Comparison of ENCODE assay signal across 31 cellular contexts in genomic region chr19:51632126-51632525, GRCh38. TPM values are rescaled to one million over a fixed set of nuclear protein-coding genes. Genes with fewer than 3 reads are reported as not detected.
DNase-seq lines count a peak whose midpoint lies in the region; FAIRE-seq and TF ChIP-seq lines count a peak whose summit lies in the region.
"Had no signal": no experiment of that assay in that cellular context is flagged by ENCODE, and none has a peak within 500 bp of the region (broad histone marks: within the 10 kb centered on the region; RNA-seq: fewer than 3 reads in every experiment).

No MANE protein-coding gene starts in this region.

- H2AFZ ChIP-seq in trophoblast cell (ENCODE audit: insufficient read depth, low read length, poor library complexity): no peak overlapping the region

- H3K14ac ChIP-seq in trophoblast cell (ENCODE audit: low read length): no peak overlapping the region

- no peak overlapping the region for H3K4me2 ChIP-seq in trophoblast cell (ENCODE audit: low read length)
- H3K4me2 ChIP-seq: BLaER1 had no signal

- no peak overlapping the region for H4K12ac ChIP-seq in trophoblast cell (ENCODE audit: low read depth, low read length)

- H3K36me3 ChIP-seq in neutrophil (peaks cover 18% of the 10 kb centered on the region), trophoblast cell (ENCODE audit: control insufficient read depth in 1 of 2, insufficient read depth in 2 of 2, low read length in 2 of 2) (no peaks in the 10 kb centered on the region), testis (ENCODE audit: low read depth, missing control alignments) (no peaks in the 10 kb centered on the region)
- H3K36me3 ChIP-seq: BE2C, BLaER1 had no signal

- H2AK5ac ChIP-seq in trophoblast cell (ENCODE audit: low read length): no peak overlapping the region

- WGBS in trophoblast cell (ENCODE audit: extremely low coverage, insufficient coverage, insufficient read length): no CpG with 5 or more reads among the region's 5 CpGs
- 79 to 82% methylated on average over 5 of the region's 5 CpGs for WGBS in testis, 2 donors

- H3K9me3 ChIP-seq in neutrophil (no peaks in the 10 kb centered on the region), trophoblast cell (ENCODE audit: insufficient read depth, low read depth, low read length) (peaks cover 30% of the 10 kb centered on the region), testis (no peaks in the 10 kb centered on the region)
- H3K9me3 ChIP-seq: BE2C, BLaER1 had no signal

- no peak for FAIRE-seq in frontal cortex (lab: Jason Lieb, UNC)
- FAIRE-seq: A204.1, G401.6, GM12891 had no signal

- DNase-seq in ELF-1 (ENCODE audit: low read depth, low spot score) (peak; percentile 24), trophoblast cell (peak; percentile 72 to 87), frontal cortex (ENCODE audit: low spot score in 2 of 2) (no peak), testis (no peak), HK-2 (ENCODE audit: unreplicated experiment) (no peak), NOMO-1 (lab: John Stamatoyannopoulos, UW; ENCODE audit: unreplicated experiment in 2 of 2) (no peak)
- DNase-seq: 8988T; ACHN; BE2C; C1 segment of cervical spinal cord; Calu3; CD4-positive, alpha-beta memory T cell; CD4-positive, CD25-positive, alpha-beta regulatory T cell; CD8-positive, alpha-beta memory T cell; COR-L47; DMS 273 treated with DMSO at 0.1 percent for 48 hours; DMS153; DMS53; DMS79; DND-41; EL; GF-D8 had no signal

- no peak overlapping the region for H3K18ac ChIP-seq in trophoblast cell (ENCODE audit: low read length)

- H3K27ac ChIP-seq in VCaP: peak overlapping the region; percentile 69
- H3K27ac ChIP-seq in neutrophil: peak overlapping the region; percentile 93
- H3K27ac ChIP-seq in trophoblast cell (ENCODE audit: low read depth, low read length): peak overlapping the region; percentile 67
- no peak overlapping the region for H3K27ac ChIP-seq in testis
- H3K27ac ChIP-seq: BLaER1 had no signal

- no peak overlapping the region for H2BK5ac ChIP-seq in trophoblast cell (ENCODE audit: low read depth, low read length, poor library complexity)

- H3K4me1 ChIP-seq in neutrophil (ENCODE audit: control insufficient read depth in 1 of 2, insufficient read depth in 1 of 2, low read depth in 1 of 2, low read length in 1 of 2) (peaks cover 21 to 84% of the 10 kb centered on the region in 2 experiments), trophoblast cell (ENCODE audit: control insufficient read depth in 1 of 2, insufficient read depth in 2 of 2, low read length in 2 of 2) (peaks cover 0 to 3% of the 10 kb centered on the region in 2 experiments), testis (no peaks in the 10 kb centered on the region)
- H3K4me1 ChIP-seq: BE2C, BLaER1 had no signal

- H3K4me3 ChIP-seq in neutrophil (ENCODE audit: low read depth in 1 of 2, low read length in 1 of 2) (no peak overlapping the region), trophoblast cell (ENCODE audit: low read depth, low read length) (no peak overlapping the region), testis (no peak overlapping the region)
- H3K4me3 ChIP-seq: BLaER1 had no signal

- H3K79me1 ChIP-seq in trophoblast cell (ENCODE audit: low read length): peaks cover 8% of the 10 kb centered on the region

- H3K79me2 ChIP-seq in trophoblast cell (ENCODE audit: control insufficient read depth, insufficient read depth, low read length, poor library complexity): no peaks in the 10 kb centered on the region

- H2BK120ac ChIP-seq in trophoblast cell (ENCODE audit: insufficient read depth, low read length, poor library complexity): no peak overlapping the region

- H2BK12ac ChIP-seq in trophoblast cell (ENCODE audit: low read length): no peak overlapping the region

- H4K91ac ChIP-seq in trophoblast cell (ENCODE audit: low read depth, low read length): no peak overlapping the region

- H3K4ac ChIP-seq in trophoblast cell (ENCODE audit: low read depth, low read length): no peak overlapping the region

- H4K8ac ChIP-seq in trophoblast cell (ENCODE audit: low read depth, low read length): no peak overlapping the region

- TF ChIP-seq POLR2A in testis (IDR thresholded peaks at IDR 0.05): no peak

- no peak overlapping the region for H3K9ac ChIP-seq in trophoblast cell (ENCODE audit: low read length)
- H3K9ac ChIP-seq: BLaER1 had no signal

- no peak overlapping the region for H3K23ac ChIP-seq in trophoblast cell (ENCODE audit: low read length)

- H3K27me3 ChIP-seq in neutrophil: no peaks in the 10 kb centered on the region
- H3K27me3 ChIP-seq in trophoblast cell (ENCODE audit: insufficient read depth, low read length): no peaks in the 10 kb centered on the region
- H3K27me3 ChIP-seq in testis: no peaks in the 10 kb centered on the region
- H3K27me3 ChIP-seq: BLaER1 had no signal

- intact Hi-C loops in testis (cut with DNase I; ENCODE audit: low total_unique reads): no loop called here

- TF ChIP-seq CTCF in VCaP (conservative IDR thresholded peaks at IDR 0.05): no peak
- no peak for TF ChIP-seq CTCF in neutrophil (IDR thresholded peaks at IDR 0.05)
- TF ChIP-seq CTCF in testis (IDR thresholded peaks at IDR 0.05): no peak

RNA-seq across cellular contexts. Expression of gene SIGLEC5, which starts 1.9 kb away (rescaled TPM):
- polyA plus RNA-seq in trophoblast cell (2013): not detected in 2 replicates
- total RNA-seq in frontal cortex: under 0.01 TPM
- not detected for total RNA-seq in testis
- not detected for polyA plus RNA-seq in testis (ENCODE audit: insufficient read depth, low read depth, low replicate concordance)
- total RNA-seq: A673; Calu3; CD4-positive, alpha-beta memory T cell; CD4-positive, CD25-positive, alpha-beta regulatory T cell; Daoy had no signal
- polyA plus RNA-seq: AG04450; CD4-positive, alpha-beta memory T cell; CD8-positive, alpha-beta memory T cell had no signal

RNA-seq across cellular contexts. Expression of gene SIGLEC14, which starts 14.5 kb away (rescaled TPM):
- polyA plus RNA-seq in trophoblast cell (2013): 1.0 TPM in 2 replicates
- total RNA-seq in frontal cortex: 0.41 TPM
- total RNA-seq in testis: 1 to 10 TPM; 3.7 to 5.7 TPM
- 1.5 TPM for polyA plus RNA-seq in testis (ENCODE audit: insufficient read depth, low read depth, low replicate concordance)
- total RNA-seq: A673; Calu3; CD4-positive, CD25-positive, alpha-beta regulatory T cell had no signal
- polyA plus RNA-seq: AG04450; CD8-positive, alpha-beta memory T cell had no signal

Comparison
In these comparisons a context has a peak if more than half of its experiments do, and no peak if none do; other contexts are left out.
1. DNase-seq: peak in ELF-1 (single experiment) and trophoblast cell (2 of 2); none in frontal cortex (0 of 2), testis (single experiment), HK-2 (single experiment) and NOMO-1 (0 of 2).
2. H3K27ac ChIP-seq: peak in VCaP (single experiment), neutrophil (single experiment) and trophoblast cell (single experiment); none in testis (0 of 2).